Comparison of ENCODE assay signal across 9 cellular contexts in the genomic region with DNA sequence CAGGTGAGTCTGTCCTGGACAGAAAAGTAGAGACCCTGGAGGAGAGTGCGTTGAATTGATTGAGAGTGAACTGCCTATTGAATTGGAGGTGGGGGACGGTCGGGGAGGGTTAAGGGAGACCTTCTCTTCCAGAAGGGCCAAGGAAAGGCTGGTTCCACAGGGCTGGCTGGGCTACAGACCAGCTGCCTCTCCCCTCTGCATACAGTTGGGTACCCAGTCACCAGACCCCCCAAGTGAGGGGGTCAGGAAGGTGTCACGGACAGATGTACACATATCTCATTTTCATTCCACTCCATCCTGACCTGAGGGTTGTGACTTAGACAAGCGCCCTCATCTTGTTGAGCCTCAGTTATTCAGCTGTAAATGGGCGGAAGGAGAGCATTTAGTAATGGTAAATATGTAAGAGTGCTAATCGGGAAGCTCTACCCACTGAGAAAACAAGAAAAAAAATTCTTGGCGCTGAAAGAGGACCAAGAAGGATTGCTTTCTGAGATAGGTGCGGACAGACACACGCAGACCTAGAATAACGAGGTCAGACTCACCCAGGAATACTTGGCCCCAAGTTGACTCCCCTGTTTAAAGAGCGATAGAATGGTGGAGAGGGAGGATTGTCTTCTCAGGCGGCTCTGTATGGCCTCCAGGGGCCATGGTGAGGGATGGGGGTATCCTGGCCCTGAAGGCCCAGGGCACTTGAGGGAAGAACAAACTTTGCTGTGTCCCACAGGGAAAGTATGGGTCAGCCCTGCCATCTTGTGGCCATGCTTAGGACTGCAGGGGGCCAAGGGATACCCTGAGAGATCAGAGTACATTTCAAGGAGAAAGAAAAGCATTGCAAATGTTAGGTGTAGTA. TPM values are rescaled to one million over a fixed set of nuclear protein-coding genes. Genes with fewer than 3 reads are reported as not detected.
A peak's percentile ranks its signal among the peaks of the same experiment; 100 is the strongest.
DNase-seq lines count a peak whose midpoint lies in the region; ATAC-seq and TF ChIP-seq lines count a peak whose summit lies in the region.
"Had no signal": no experiment of that assay in that cellular context is flagged by ENCODE, and none has a peak within 500 bp of the region (broad histone marks: within the 10 kb centered on the region; RNA-seq: fewer than 3 reads in every experiment).

No MANE protein-coding gene starts in this region.

- POLR2A ChIA-PET in HEK293T (lab: Yijun Ruan, JAX) = no interaction called here
- POLR2A ChIA-PET in WTC11 (lab: Charles Lee) = no interaction called here

- H3K4me3 Mint-ChIP-seq in WTC11 = no peak overlapping the region
- no peak overlapping the region for H3K4me3 Mint-ChIP-seq in nephron progenitor cell

- CTCF ChIA-PET in HEK293T (lab: Yijun Ruan, JAX) (interaction anchor here (0.7 to 5.1 kb wide), 15 partner anchors 8 to 698 kb away, joined by 3 to 34 read pairs (median 4); no protein-coding TSS in a partner anchor), WTC11 (lab: Charles Lee) (interaction anchor here (0.6 to 4.2 kb wide), 21 partner anchors 9 to 472 kb away, joined by 3 to 55 read pairs (median 4); a partner anchor contains a TSS)

- peaks cover 7% of the 10 kb centered on the region for H3K4me1 Mint-ChIP-seq in WTC11
- H3K4me1 Mint-ChIP-seq in nephron progenitor cell = peaks cover 13% of the 10 kb centered on the region

- H3K9me3 Mint-ChIP-seq in WTC11 (no peaks in the 10 kb centered on the region), nephron progenitor cell (no peaks in the 10 kb centered on the region)

- no peaks in the 10 kb centered on the region for H3K36me3 Mint-ChIP-seq in WTC11
- no peaks in the 10 kb centered on the region for H3K36me3 Mint-ChIP-seq in nephron progenitor cell (ENCODE audit: low read depth)

- no peak overlapping the region for H3K4me3 ChIP-seq in fibroblast of mammary gland (ENCODE audit: control insufficient read depth, low read depth, low read length)
- H3K4me3 ChIP-seq: ovary had no signal

- peak; percentile 95 for TF ChIP-seq CTCF in GM12873 (IDR thresholded peaks at IDR 0.05; ENCODE audit: insufficient read depth, low read depth, low read length, missing control alignments)
- peak; percentile 96 for TF ChIP-seq CTCF in LNCAP (IDR thresholded peaks at IDR 0.05)
- peak; percentile 92 for TF ChIP-seq CTCF in WTC11 (IDR thresholded peaks at IDR 0.05)
- TF ChIP-seq CTCF in fibroblast of mammary gland (conservative IDR thresholded peaks at IDR 0.05; ENCODE audit: control insufficient read depth, insufficient read depth, low read depth, low read length) = peak; percentile 93
- TF ChIP-seq CTCF in nephron progenitor cell (IDR thresholded peaks at IDR 0.05) = peak; percentile 97

- DNase-seq in A172 (ENCODE audit: low spot score) = peak; percentile 52
- DNase-seq in HEK293T (ENCODE audit: extremely low spot score) = peak; percentile 90
- DNase-seq in WTC11 (ENCODE audit: low spot score) = peak; percentile 93
- peak; percentile 47 for DNase-seq in fibroblast of mammary gland (ENCODE audit: low read depth)
- peak; percentile 93 for DNase-seq in nephron progenitor cell
- DNase-seq in DMS79 (lab: John Stamatoyannopoulos, UW) = no peak

- H3K27me3 Mint-ChIP-seq in WTC11 (ENCODE audit: low read depth) = no peaks in the 10 kb centered on the region; the same call in 1 of the 2 replicates
- H3K27me3 Mint-ChIP-seq in nephron progenitor cell (ENCODE audit: low read depth, poor library complexity) = no peaks in the 10 kb centered on the region

- no peak overlapping the region for H3K27ac Mint-ChIP-seq in WTC11
- no peak overlapping the region for H3K27ac Mint-ChIP-seq in nephron progenitor cell

- ATAC-seq in WTC11 = peak; percentile 94

TF ChIP-seq in HEK293T, 16 proteins besides CTCF, POLR2A, EP300 and RAD21:
- TF ChIP-seq LEF1 (IDR thresholded peaks at IDR 0.05; ENCODE audit: borderline replicate concordance) (no peak), ARNT (IDR thresholded peaks at IDR 0.05) (no peak), TARDBP (IDR thresholded peaks at IDR 0.05) (no peak), FOXM1 (IDR thresholded peaks at IDR 0.05; ENCODE audit: borderline replicate concordance) (no peak), HDGF (IDR thresholded peaks at IDR 0.05; ENCODE audit: borderline replicate concordance) (no peak), NFRKB (IDR thresholded peaks at IDR 0.05) (no peak), CTBP1 (IDR thresholded peaks at IDR 0.05; ENCODE audit: borderline replicate concordance) (no peak), FOXK2 (IDR thresholded peaks at IDR 0.05) (no peak), BHLHE40 (IDR thresholded peaks at IDR 0.05; ENCODE audit: borderline replicate concordance) (no peak), ELF4 (IDR thresholded peaks at IDR 0.05) (no peak), SP1 (IDR thresholded peaks at IDR 0.05) (no peak), SUZ12 (IDR thresholded peaks at IDR 0.05) (no peak), ZNF384 (IDR thresholded peaks at IDR 0.05) (no peak), L3MBTL2 (conservative IDR thresholded peaks at IDR 0.05) (no peak), FOXA1 (IDR thresholded peaks at IDR 0.05) (no peak)
- TF ChIP-seq, protein P1, sequence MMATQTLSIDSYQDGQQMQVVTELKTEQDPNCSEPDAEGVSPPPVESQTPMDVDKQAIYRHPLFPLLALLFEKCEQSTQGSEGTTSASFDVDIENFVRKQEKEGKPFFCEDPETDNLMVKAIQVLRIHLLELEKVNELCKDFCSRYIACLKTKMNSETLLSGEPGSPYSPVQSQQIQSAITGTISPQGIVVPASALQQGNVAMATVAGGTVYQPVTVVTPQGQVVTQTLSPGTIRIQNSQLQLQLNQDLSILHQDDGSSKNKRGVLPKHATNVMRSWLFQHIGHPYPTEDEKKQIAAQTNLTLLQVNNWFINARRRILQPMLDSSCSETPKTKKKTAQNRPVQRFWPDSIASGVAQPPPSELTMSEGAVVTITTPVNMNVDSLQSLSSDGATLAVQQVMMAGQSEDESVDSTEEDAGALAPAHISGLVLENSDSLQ (IDR thresholded peaks at IDR 0.05) = no peak

TF ChIP-seq in WTC11, 78 proteins besides CTCF, POLR2A, EP300 and RAD21:
- TF ChIP-seq TP53 (CRISPR knock-in tag; IDR thresholded peaks at IDR 0.05) (0 out of 2 replicates have a peak, but pooled peaks have one; percentile 9), SP1 (CRISPR knock-in tag; conservative IDR thresholded peaks at IDR 0.05) (no peak), SOX15 (CRISPR knock-in tag; IDR thresholded peaks at IDR 0.05) (no peak)
- TF ChIP-seq, protein P2, sequence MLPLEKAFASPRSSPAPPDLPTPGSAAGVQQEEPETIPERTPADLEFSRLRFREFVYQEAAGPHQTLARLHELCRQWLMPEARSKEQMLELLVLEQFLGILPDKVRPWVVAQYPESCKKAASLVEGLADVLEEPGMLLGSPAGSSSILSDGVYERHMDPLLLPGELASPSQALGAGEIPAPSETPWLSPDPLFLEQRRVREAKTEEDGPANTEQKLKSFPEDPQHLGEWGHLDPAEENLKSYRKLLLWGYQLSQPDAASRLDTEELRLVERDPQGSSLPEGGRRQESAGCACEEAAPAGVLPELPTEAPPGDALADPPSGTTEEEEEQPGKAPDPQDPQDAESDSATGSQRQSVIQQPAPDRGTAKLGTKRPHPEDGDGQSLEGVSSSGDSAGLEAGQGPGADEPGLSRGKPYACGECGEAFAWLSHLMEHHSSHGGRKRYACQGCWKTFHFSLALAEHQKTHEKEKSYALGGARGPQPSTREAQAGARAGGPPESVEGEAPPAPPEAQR (CRISPR knock-in tag; IDR thresholded peaks at IDR 0.05) = 0 out of 2 replicates have a peak, but pooled peaks have one; percentile 24
TF ChIP-seq in WTC11: peak in this region for 2.

RNA-seq across cellular contexts. Expression of a gene that starts 7.2 kb away (rescaled TPM):
- not detected in 2 replicates for total RNA-seq in A172 (2014; rRNA removed; shearing (Covaris generic))
- total RNA-seq in WTC11 (2021) = not detected in 3 replicates
- total RNA-seq: ovary had no signal
